Comparison of ENCODE assay signal across 2 cellular contexts in genomic region chr1:225484657-225485606, GRCh38.
TF ChIP-seq lines count a peak whose summit lies in the region.

No MANE protein-coding gene starts in this region.

TF ChIP-seq in HepG2, 621 proteins besides CTCF, POLR2A, EP300 and RAD21:
- no peak for TF ChIP-seq NR0B2 (CRISPR knock-in tag; IDR thresholded peaks at IDR 0.05)
- TF ChIP-seq AKAP8 (CRISPR knock-in tag; IDR thresholded peaks at IDR 0.05) = no peak
- no peak for TF ChIP-seq KDM3A (CRISPR knock-in tag; IDR thresholded peaks at IDR 0.05; ENCODE audit: low read depth)
- no peak for TF ChIP-seq TP53 (CRISPR knock-in tag; conservative IDR thresholded peaks at IDR 0.05)
- no peak for TF ChIP-seq ATF5 (CRISPR knock-in tag; IDR thresholded peaks at IDR 0.05; ENCODE audit: low read depth)
- TF ChIP-seq ZNF629 (CRISPR knock-in tag; conservative IDR thresholded peaks at IDR 0.05) = no peak
- no peak for TF ChIP-seq ELF4 (CRISPR knock-in tag; IDR thresholded peaks at IDR 0.05; ENCODE audit: borderline replicate concordance)
- TF ChIP-seq ZNF431 (CRISPR knock-in tag; IDR thresholded peaks at IDR 0.05; ENCODE audit: borderline replicate concordance, low read depth) = no peak
- no peak for TF ChIP-seq HMG20B (CRISPR knock-in tag; conservative IDR thresholded peaks at IDR 0.05)
- no peak for TF ChIP-seq ZNF747 (CRISPR knock-in tag; IDR thresholded peaks at IDR 0.05; ENCODE audit: borderline replicate concordance)
- no peak for TF ChIP-seq PBX3 (CRISPR knock-in tag; IDR thresholded peaks at IDR 0.05; ENCODE audit: borderline replicate concordance)
- no peak for TF ChIP-seq MIXL1 (CRISPR knock-in tag; IDR thresholded peaks at IDR 0.05)
- no peak for TF ChIP-seq ZKSCAN8 (CRISPR knock-in tag; IDR thresholded peaks at IDR 0.05; ENCODE audit: borderline replicate concordance)
- TF ChIP-seq GATA4 (IDR thresholded peaks at IDR 0.05; ENCODE audit: borderline replicate concordance, low read depth) = no peak
- TF ChIP-seq RELA (CRISPR knock-in tag; IDR thresholded peaks at IDR 0.05) = no peak
- no peak for TF ChIP-seq ZNF335 (CRISPR knock-in tag; IDR thresholded peaks at IDR 0.05)
- TF ChIP-seq HDAC1 (CRISPR knock-in tag; IDR thresholded peaks at IDR 0.05) = no peak
- no peak for TF ChIP-seq PHF21A (CRISPR knock-in tag; IDR thresholded peaks at IDR 0.05)
- TF ChIP-seq FOXK1 (CRISPR knock-in tag; IDR thresholded peaks at IDR 0.05; ENCODE audit: borderline replicate concordance, low read depth) = no peak
- no peak for TF ChIP-seq ZSCAN9 (CRISPR knock-in tag; IDR thresholded peaks at IDR 0.05; ENCODE audit: borderline replicate concordance)

TF ChIP-seq in H1, 55 proteins besides CTCF, POLR2A, EP300 and RAD21:
- no peak for TF ChIP-seq RNF2 (IDR thresholded peaks at IDR 0.05; ENCODE audit: borderline replicate concordance, low read depth, low read length, missing control alignments, poor library complexity, severe bottlenecking)
